ENCODE assay signal across 13 cellular contexts in genomic region chr16:69309316-69309715, GRCh38. TPM values are rescaled to one million over a fixed set of nuclear protein-coding genes. Genes with fewer than 3 reads are reported as not detected.
A peak's percentile ranks its signal among the peaks of the same experiment; 100 is the strongest.
DNase-seq lines count a peak whose midpoint lies in the region; ATAC-seq and TF ChIP-seq lines count a peak whose summit lies in the region.
"Had no signal": no experiment of that assay in that cellular context is flagged by ENCODE, and none has a peak within 500 bp of the region (broad histone marks: within the 10 kb centered on the region; RNA-seq: fewer than 3 reads in every experiment).

No MANE protein-coding gene starts in this region.

- TF ChIP-seq CTCF in omental fat pad (IDR thresholded peaks at IDR 0.05), result no peak

- ATAC-seq in GM19467 (IDR thresholded peaks at IDR 0.05; ENCODE audit: unreplicated experiment), result no peak
- ATAC-seq in omental fat pad (ENCODE audit: low FRiP score), result no peak
- ATAC-seq: esophagus mucosa, upper lobe of right lung had no signal

- peak; percentile 82 for DNase-seq in Ammon's horn (ENCODE audit: low spot score)
- DNase-seq in anterior cingulate cortex (lab: John Stamatoyannopoulos, UW), result peak in 46 of 58 donors; percentile 7 to 86 (median 53)
- peak; percentile 84 for DNase-seq in medulla oblongata (ENCODE audit: extremely low spot score)
- no peak for DNase-seq in NCI-H1092 (lab: John Stamatoyannopoulos, UW)
- no peak for DNase-seq in omental fat pad (ENCODE audit: low spot score)
- DNase-seq: activated CD4-positive, CD25-positive, alpha-beta regulatory T cell; DND-41; NCI-H1417; NCI-H774; SIG-M5; upper lobe of right lung had no signal

RNA-seq across cellular contexts. Expression of gene VPS4A, which starts 1.8 kb away (rescaled TPM):
- total RNA-seq in omental fat pad, result 10 to 100 TPM; 26.6 to 39.0 (median 34.1) TPM

RNA-seq across cellular contexts. Expression of gene PDF, which starts 21.1 kb away (rescaled TPM):
- 10 to 100 TPM; 12.8 to 25.0 (median 19.1) TPM for total RNA-seq in omental fat pad

RNA-seq across cellular contexts. Expression of gene COG8, which starts 30.0 kb away (rescaled TPM):
- total RNA-seq in omental fat pad, result 10 to 100 TPM; 26.8 to 50.6 (median 39.4) TPM

RNA-seq across cellular contexts. Expression of gene NIP7, which starts 30.3 kb away (rescaled TPM):
- 10 to 100 TPM; 14.7 to 56.8 (median 17.1) TPM for total RNA-seq in omental fat pad

RNA-seq across cellular contexts. Expression of gene TMED6, which starts 42.3 kb away (rescaled TPM):
- total RNA-seq in omental fat pad, result not detected

Comparison
In these comparisons a context has a peak if more than half of its experiments do, and no peak if none do; other contexts are left out.
1. DNase-seq: peak in Ammon's horn (single experiment), anterior cingulate cortex (46 of 58) and medulla oblongata (single experiment); none in NCI-H1092 (single experiment) and omental fat pad (single experiment).